13 cellular contexts compared by ENCODE assay signal in the genomic region with DNA sequence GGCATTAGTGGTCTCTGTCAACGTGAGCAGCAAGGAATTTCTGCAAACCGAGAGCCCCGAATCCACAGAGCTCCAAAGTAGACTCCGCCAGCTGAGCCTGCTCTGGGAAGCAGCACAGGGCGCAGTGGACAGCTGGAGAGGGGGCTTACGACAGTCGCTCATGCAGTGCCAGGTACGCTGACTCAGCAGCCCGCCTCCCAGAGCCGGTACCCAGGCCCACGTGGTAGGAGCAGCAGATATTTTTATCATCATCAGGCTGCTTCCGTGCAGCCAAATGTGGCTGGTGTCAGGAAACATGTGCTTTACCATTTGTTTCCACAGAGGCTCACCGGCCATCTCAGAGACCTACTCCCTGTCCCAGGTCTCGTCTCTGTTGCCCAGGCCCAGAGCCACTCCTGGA.
DNase-seq lines count a peak whose midpoint lies in the region; ATAC-seq and TF ChIP-seq lines count a peak whose summit lies in the region.
"Had no signal": no experiment of that assay in that cellular context is flagged by ENCODE, and none has a peak within 500 bp of the region (broad histone marks: within the 10 kb centered on the region; RNA-seq: fewer than 3 reads in every experiment).

No MANE protein-coding gene starts in this region.

- peak overlapping the region in 7 of 8 donors; percentile 35 to 87 (median 70) for H3K4me3 Mint-ChIP-seq in naive B cell
- no peak overlapping the region for H3K4me3 Mint-ChIP-seq in CD4-positive, alpha-beta memory T cell
- H3K4me3 Mint-ChIP-seq: natural killer cell had no signal

- DNase-seq in Ammon's horn (ENCODE audit: low spot score) = peak; percentile 68
- DNase-seq in Right ventricle myocardium inferior (ENCODE audit: missing footprints) = peak; percentile 77
- DNase-seq in naive B cell = peak; percentile 21
- no peak for DNase-seq in dedifferentiated amniotic fluid mesenchymal stem cell (ENCODE audit: extremely low spot score)
- no peak for DNase-seq in colonic mucosa
- DNase-seq in CD4-positive, alpha-beta memory T cell = no peak
- DNase-seq: activated effector memory CD4-positive, alpha-beta T cell treated with anti-CD3 and anti-CD28 coated beads, Interleukin-2, amount 50 U/mL, for 16 hours; Calu3; Kasumi-1; natural killer cell; NCI-H2029 treated with DMSO at 0.1 percent for 48 hours had no signal

- no peaks in the 10 kb centered on the region for H3K9me2 ChIP-seq in OCI-LY1 (ENCODE audit: low read depth, low read length)

- H3K36me3 Mint-ChIP-seq in naive B cell = peaks cover 27 to 40% of the 10 kb centered on the region in 2 donors
- peaks cover 68 to 81% of the 10 kb centered on the region in 2 donors for H3K36me3 Mint-ChIP-seq in CD4-positive, alpha-beta memory T cell

- H3K27me3 ChIP-seq in OCI-LY1 (ENCODE audit: insufficient read depth, low read length) (no peaks in the 10 kb centered on the region), colonic mucosa (no peaks in the 10 kb centered on the region)
- no peaks in the 10 kb centered on the region for H3K27me3 ChIP-seq in CD4-positive, alpha-beta memory T cell (ENCODE audit: insufficient read depth, low read length)

- no peaks in the 10 kb centered on the region for H3K27me3 Mint-ChIP-seq in naive B cell
- H3K27me3 Mint-ChIP-seq in CD4-positive, alpha-beta memory T cell = no peaks in the 10 kb centered on the region

- no peaks in the 10 kb centered on the region for H3F3A ChIP-seq in OCI-LY1 (ENCODE audit: insufficient read depth, low read length)

- H2AFZ ChIP-seq in OCI-LY1 (ENCODE audit: low read length) = no peak overlapping the region

- H3K36me3 ChIP-seq in OCI-LY1 (ENCODE audit: insufficient read depth, low read length) = peaks cover 95% of the 10 kb centered on the region
- H3K36me3 ChIP-seq in colonic mucosa = peaks cover 30% of the 10 kb centered on the region
- peaks cover 90% of the 10 kb centered on the region for H3K36me3 ChIP-seq in CD4-positive, alpha-beta memory T cell (ENCODE audit: insufficient read depth, low read length)

- POLR2A ChIA-PET in CD4-positive, alpha-beta memory T cell (lab: Charles Lee; ENCODE audit: partially characterized antibody) = no interaction called here

- ATAC-seq in Right ventricle myocardium inferior (peak; percentile 79), naive B cell (ENCODE audit: low read depth in 2 of 2) (peak; percentile 21 to 44), GM19023 (IDR thresholded peaks at IDR 0.05; ENCODE audit: unreplicated experiment) (no peak)
- ATAC-seq: natural killer cell had no signal

- H3K9ac ChIP-seq in OCI-LY1 (ENCODE audit: low read length) (peak overlapping the region; percentile 57), colonic mucosa (ENCODE audit: low read depth in 2 of 2, low read length in 2 of 2) (no peak overlapping the region)

- H3K79me2 ChIP-seq in OCI-LY1 (ENCODE audit: insufficient read depth, low read length) = no peaks in the 10 kb centered on the region

- H3K9me3 Mint-ChIP-seq in naive B cell = no peaks in the 10 kb centered on the region
- H3K9me3 Mint-ChIP-seq in CD4-positive, alpha-beta memory T cell = no peaks in the 10 kb centered on the region
- H3K9me3 Mint-ChIP-seq: natural killer cell had no signal

- H3K4me2 ChIP-seq in OCI-LY1 (ENCODE audit: low read length) = peak overlapping the region; percentile 44

- CTCF ChIA-PET in CD4-positive, alpha-beta memory T cell (lab: Charles Lee; ENCODE audit: partially characterized antibody) = no interaction called here

- H3K4me1 ChIP-seq in OCI-LY1 (ENCODE audit: insufficient read depth, low read length, severe bottlenecking) (peaks cover 78% of the 10 kb centered on the region), colonic mucosa (no peaks in the 10 kb centered on the region)
- no peaks in the 10 kb centered on the region for H3K4me1 ChIP-seq in CD4-positive, alpha-beta memory T cell (ENCODE audit: insufficient read depth, low read length)

- H3K27ac ChIP-seq in OCI-LY1 (ENCODE audit: low read depth, low read length, poor library complexity, severe bottlenecking) (peak overlapping the region; percentile 100), colonic mucosa (no peak overlapping the region)
- H3K27ac ChIP-seq in CD4-positive, alpha-beta memory T cell (ENCODE audit: low read depth, low read length) = no peak overlapping the region

- H3K27ac Mint-ChIP-seq in naive B cell = peak overlapping the region; percentile 28 to 97 (median 84)
- no peak overlapping the region for H3K27ac Mint-ChIP-seq in CD4-positive, alpha-beta memory T cell

- H3K9me3 ChIP-seq in OCI-LY1 (ENCODE audit: low read length) (no peaks in the 10 kb centered on the region), colonic mucosa (no peaks in the 10 kb centered on the region)
- H3K9me3 ChIP-seq in CD4-positive, alpha-beta memory T cell (ENCODE audit: control insufficient read depth in 1 of 2, low read length in 2 of 2) = no peaks in the 10 kb centered on the region

- peak overlapping the region; percentile 3 for H3K4me3 ChIP-seq in OCI-LY1 (ENCODE audit: low read depth, low read length, poor library complexity, severe bottlenecking)
- H3K4me3 ChIP-seq in colonic mucosa = no peak overlapping the region
- no peak overlapping the region for H3K4me3 ChIP-seq in CD4-positive, alpha-beta memory T cell (ENCODE audit: low read length in 2 of 2)

- TF ChIP-seq CTCF in OCI-LY1 (IDR thresholded peaks at IDR 0.05; ENCODE audit: low read length) = no peak
- TF ChIP-seq CTCF in colonic mucosa (IDR thresholded peaks at IDR 0.05) = no peak

- intact Hi-C loops in Right ventricle myocardium inferior (cut with DNase I) = loop anchor here (1.0 kb wide), 1 partner anchor 23 kb away; no protein-coding TSS in a partner anchor
- intact Hi-C loops in colonic mucosa (cut with DNase I) = no loop called here
- intact Hi-C loops in CD4-positive, alpha-beta memory T cell (cut with micrococcal nuclease) = no loop called here

- peaks cover 39 to 72% (median 43%) of the 10 kb centered on the region in 3 donors for H3K4me1 Mint-ChIP-seq in naive B cell
- H3K4me1 Mint-ChIP-seq in CD4-positive, alpha-beta memory T cell = peaks cover 0 to 4% (median 0%) of the 10 kb centered on the region in 4 donors
- H3K4me1 Mint-ChIP-seq: natural killer cell had no signal

- no peaks in the 10 kb centered on the region for H4K20me1 ChIP-seq in OCI-LY1 (ENCODE audit: insufficient read depth, low read length)

Comparison
In these comparisons a context has a peak if more than half of its experiments do, and no peak if none do; other contexts are left out.
1. DNase-seq: peak in Ammon's horn (single experiment), Right ventricle myocardium inferior (single experiment) and naive B cell (single experiment); none in dedifferentiated amniotic fluid mesenchymal stem cell (single experiment), colonic mucosa (single experiment) and CD4-positive, alpha-beta memory T cell (0 of 5).
2. H3K27ac Mint-ChIP-seq: peak in naive B cell (6 of 6); none in CD4-positive, alpha-beta memory T cell (0 of 7).
3. H3K4me3 Mint-ChIP-seq: peak in naive B cell (7 of 8); none in CD4-positive, alpha-beta memory T cell (0 of 8).